Comparison of ENCODE assay signal across 8 cellular contexts in genomic region chr6:16276991-16277981, GRCh38. TPM values are rescaled to one million over a fixed set of nuclear protein-coding genes. Genes with fewer than 3 reads are reported as not detected.
A peak's percentile ranks its signal among the peaks of the same experiment; 100 is the strongest.
DNase-seq lines count a peak whose midpoint lies in the region; ATAC-seq and TF ChIP-seq lines count a peak whose summit lies in the region.

No MANE protein-coding gene starts in this region.

- H3K36me3 Mint-ChIP-seq in activated naive CD8-positive, alpha-beta T cell treated with anti-CD3 and anti-CD28 coated beads, Interleukin-2, amount 10 ng/mL, durations not matched to agents 7 days and 5 days = peaks cover 27% of the 10 kb centered on the region

- peak; percentile 40 for ATAC-seq in activated naive CD8-positive, alpha-beta T cell treated with anti-CD3 and anti-CD28 coated beads, Interleukin-2, amount 10 ng/mL, durations not matched to agents 7 days and 5 days (ENCODE audit: low read depth)
- ATAC-seq in right cardiac atrium (peak; percentile 88 to 92), HG02588 (IDR thresholded peaks at IDR 0.05; ENCODE audit: unreplicated experiment) (no peak), HG03520 (IDR thresholded peaks at IDR 0.05; ENCODE audit: unreplicated experiment) (no peak)

- intact Hi-C loops in right cardiac atrium (cut with DNase I) = no loop called here

- H3K4me1 Mint-ChIP-seq in activated naive CD8-positive, alpha-beta T cell treated with anti-CD3 and anti-CD28 coated beads, Interleukin-2, amount 10 ng/mL, durations not matched to agents 7 days and 5 days = peaks cover 12% of the 10 kb centered on the region

- no peaks in the 10 kb centered on the region for H3K27me3 ChIP-seq in right cardiac atrium (ENCODE audit: control insufficient read depth, insufficient read depth)

- DNase-seq in 8988T (peak; percentile 86), NAMALWA (ENCODE audit: low spot score) (peak; percentile 58), right cardiac atrium (peak; percentile 71 to 87 (median 82))
- DNase-seq in activated naive CD8-positive, alpha-beta T cell treated with anti-CD3 and anti-CD28 coated beads, Interleukin-2, amount 10 ng/mL, durations not matched to agents 7 days and 5 days = no peak
- DNase-seq in stimulated activated CD8-positive, alpha-beta memory T cell treated with anti-CD3 and anti-CD28 coated beads, Interleukin-4, amount 100 ng/mL, for 48 hours = peak; percentile 35

- H3K4me3 Mint-ChIP-seq in activated naive CD8-positive, alpha-beta T cell treated with anti-CD3 and anti-CD28 coated beads, Interleukin-2, amount 10 ng/mL, durations not matched to agents 7 days and 5 days = no peak overlapping the region

- no peaks in the 10 kb centered on the region for H3K27me3 Mint-ChIP-seq in activated naive CD8-positive, alpha-beta T cell treated with anti-CD3 and anti-CD28 coated beads, Interleukin-2, amount 10 ng/mL, durations not matched to agents 7 days and 5 days

- WGBS in right cardiac atrium = 37% methylated on average over 20 of the region's 20 CpGs

- TF ChIP-seq CTCF in GM12873 (IDR thresholded peaks at IDR 0.05; ENCODE audit: insufficient read depth, low read depth, low read length, missing control alignments) = peak; percentile 42

- H3K27ac Mint-ChIP-seq in activated naive CD8-positive, alpha-beta T cell treated with anti-CD3 and anti-CD28 coated beads, Interleukin-2, amount 10 ng/mL, durations not matched to agents 7 days and 5 days = no peak overlapping the region

- peaks cover 8% of the 10 kb centered on the region for H3K4me1 ChIP-seq in right cardiac atrium (ENCODE audit: control insufficient read depth, insufficient read depth, low read length)

- no peaks in the 10 kb centered on the region for H3K9me3 ChIP-seq in right cardiac atrium (ENCODE audit: control insufficient read depth, low read length)

- peak overlapping the region; percentile 82 for H3K27ac ChIP-seq in right cardiac atrium (ENCODE audit: low read length)

- H3K4me3 ChIP-seq in right cardiac atrium (ENCODE audit: low read length) = no peak overlapping the region

- no peaks in the 10 kb centered on the region for H3K9me3 Mint-ChIP-seq in activated naive CD8-positive, alpha-beta T cell treated with anti-CD3 and anti-CD28 coated beads, Interleukin-2, amount 10 ng/mL, durations not matched to agents 7 days and 5 days

- POLR2A ChIA-PET in activated naive CD8-positive, alpha-beta T cell treated with anti-CD3 and anti-CD28 coated beads, Interleukin-2, amount 10 ng/mL, durations not matched to agents 7 days and 5 days (lab: Charles Lee) = no interaction called here

RNA-seq across cellular contexts. Expression of gene GMPR, which starts 38.9 kb away (rescaled TPM):
- 10 to 100 TPM; 11.0 to 14.0 TPM for total RNA-seq in activated naive CD8-positive, alpha-beta T cell treated with anti-CD3 and anti-CD28 coated beads, Interleukin-2, amount 10 ng/mL, durations not matched to agents 7 days and 5 days
- total RNA-seq in right cardiac atrium = 10 to 100 TPM; 68.2 to 80.6 (median 72.0) TPM
- 123 TPM for polyA plus RNA-seq in right cardiac atrium

Comparison
In these comparisons a context has a peak if more than half of its experiments do, and no peak if none do; other contexts are left out.
1. ATAC-seq: peak in activated naive CD8-positive, alpha-beta T cell treated with anti-CD3 and anti-CD28 coated beads, Interleukin-2, amount 10 ng/mL, durations not matched to agents 7 days and 5 days (single experiment) and right cardiac atrium (2 of 2); none in HG02588 (single experiment) and HG03520 (single experiment).
2. RNA of gene GMPR, which starts 38.9 kb away (total RNA-seq): 68.2 to 80.6 TPM in right cardiac atrium; 11.0 to 14.0 TPM in activated naive CD8-positive, alpha-beta T cell treated with anti-CD3 and anti-CD28 coated beads, Interleukin-2, amount 10 ng/mL, durations not matched to agents 7 days and 5 days; every median in the first group is over 4 times any median in the second.